ENCODE assay signal across 18 cellular contexts in genomic region chr3:73575519-73575918, GRCh38.
"Had no signal": no experiment of that assay in that cellular context is flagged by ENCODE, and none has a peak within 500 bp of the region (broad histone marks: within the 10 kb centered on the region; RNA-seq: fewer than 3 reads in every experiment).

No MANE protein-coding gene starts in this region.

- H3K36me3 ChIP-seq: MG63, SJCRH30 had no signal

- ATAC-seq: SK-N-SH treated with all-trans-retinoic acid at 6 μM for 48 hours had no signal

- H3K27ac ChIP-seq: SJCRH30 had no signal

- DNase-seq: KBM-7, MG63, NCI-H1092 treated with DMSO at 0.1 percent for 48 hours, NCI-H1436, NCI-H187, NCI-H2029, NCI-H2081 treated with DMSO at 0.1 percent for 48 hours, NCI-H2171, NCI-H226, NCI-H446, NCI-H510A, NCI-H524 treated with DMSO at 0.1 percent for 48 hours, NCI-H69, NCI-H774, RPMI8226, SHP77 treated with DMSO at 0.1 percent for 48 hours, SJCRH30 had no signal

- H3K27me3 ChIP-seq: MG63, SJCRH30 had no signal

- H3K9me3 ChIP-seq: MG63, SJCRH30 had no signal

- H3K4me1 ChIP-seq: SJCRH30 had no signal

- H3K4me3 ChIP-seq: MG63, SJCRH30 had no signal
